7 cellular contexts compared by ENCODE assay signal in the genomic region with DNA sequence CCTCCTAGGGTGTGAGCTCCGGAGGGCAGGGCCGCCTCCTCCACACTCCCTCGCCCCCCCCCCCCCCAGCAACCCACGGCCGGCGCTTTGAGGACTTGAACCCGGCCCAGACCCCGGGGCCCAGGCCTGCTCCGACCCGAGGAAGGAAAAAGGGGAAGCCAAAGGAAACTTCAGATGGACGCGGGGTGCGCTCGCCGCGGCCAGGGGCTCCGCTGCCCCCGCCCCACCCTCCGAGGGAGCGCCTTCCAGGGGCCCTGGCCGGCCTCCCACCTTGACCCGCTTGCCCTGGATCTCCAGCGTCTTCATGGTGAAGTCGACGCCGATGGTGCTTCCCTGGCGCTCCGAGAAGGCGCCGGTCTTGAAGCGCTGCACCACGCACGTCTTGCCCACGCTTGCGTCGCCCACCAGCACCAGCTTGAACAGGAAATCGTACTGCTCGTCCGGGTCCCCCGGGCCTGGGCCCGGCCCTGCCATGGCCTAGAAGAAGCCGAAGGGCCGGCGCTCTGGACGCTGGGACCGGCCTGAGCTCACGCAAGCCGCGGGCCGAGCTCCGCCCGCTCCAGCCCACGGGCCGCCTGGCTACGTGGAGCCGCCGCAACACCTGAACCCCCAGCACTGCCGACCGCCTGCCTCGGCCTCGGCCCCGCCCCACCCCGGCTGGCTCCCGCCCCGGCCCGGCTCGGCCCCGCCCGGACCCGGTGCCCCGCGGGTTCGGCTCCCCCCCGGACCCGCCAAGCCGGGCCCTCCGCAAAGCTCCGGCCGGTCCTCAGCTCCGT. TPM values are rescaled to one million over a fixed set of nuclear protein-coding genes. Genes with fewer than 3 reads are reported as not detected.
DNase-seq lines count a peak whose midpoint lies in the region; ATAC-seq and TF ChIP-seq lines count a peak whose summit lies in the region.

No MANE protein-coding gene starts in this region.

- no peaks in the 10 kb centered on the region for H3K27me3 Mint-ChIP-seq in natural killer cell treated with Interleukin-12 subunit alpha and Interleukin-12 subunit beta and Interleukin-15 and Interleukin-18, amount 100 ng/mL, for 72 hours

- peak overlapping the region; percentile 59 for H3K4me3 ChIP-seq in epithelial cell of esophagus (ENCODE audit: low read length)

- peaks cover 53 to 58% of the 10 kb centered on the region in 2 donors for H3K4me1 Mint-ChIP-seq in natural killer cell treated with Interleukin-12 subunit alpha and Interleukin-12 subunit beta and Interleukin-15 and Interleukin-18, amount 100 ng/mL, for 72 hours (ENCODE audit: low read depth in 2 of 2)

- TF ChIP-seq CTCF in epithelial cell of esophagus (IDR thresholded peaks at IDR 0.05; ENCODE audit: insufficient read depth, low read depth, low read length, missing control alignments), result no peak

- TF ChIP-seq POLR2A in GM18951 (IDR thresholded peaks at IDR 0.05; ENCODE audit: extremely low read depth, insufficient read depth, insufficient read length), result peak; percentile 53

- H3K27ac Mint-ChIP-seq in natural killer cell treated with Interleukin-12 subunit alpha and Interleukin-12 subunit beta and Interleukin-15 and Interleukin-18, amount 100 ng/mL, for 72 hours, result peak overlapping the region; percentile 95

- peaks cover 7% of the 10 kb centered on the region for H3K36me3 Mint-ChIP-seq in natural killer cell treated with Interleukin-12 subunit alpha and Interleukin-12 subunit beta and Interleukin-15 and Interleukin-18, amount 100 ng/mL, for 72 hours

- peak; percentile 46 to 53 for DNase-seq in activated CD4-positive, alpha-beta T cell treated with anti-CD3 and anti-CD28 coated beads, Interleukin-2, amount 50 U/mL, for 4 hours
- no peak for DNase-seq in epithelial cell of esophagus (ENCODE audit: low read depth)
- DNase-seq in natural killer cell treated with Interleukin-12 subunit alpha and Interleukin-12 subunit beta and Interleukin-15 and Interleukin-18, amount 100 ng/mL, for 72 hours (ENCODE audit: low spot score), result no peak
- DNase-seq in NCI-H187 treated with DMSO at 0.1 percent for 48 hours (lab: John Stamatoyannopoulos, UW), result no peak

- H3K9me3 Mint-ChIP-seq in natural killer cell treated with Interleukin-12 subunit alpha and Interleukin-12 subunit beta and Interleukin-15 and Interleukin-18, amount 100 ng/mL, for 72 hours, result no peaks in the 10 kb centered on the region

- ATAC-seq in HG03460 (IDR thresholded peaks at IDR 0.05; ENCODE audit: unreplicated experiment) (peak; percentile 0), GM18858 (IDR thresholded peaks at IDR 0.05; ENCODE audit: unreplicated experiment) (no peak)
- ATAC-seq in natural killer cell treated with Interleukin-12 subunit alpha and Interleukin-12 subunit beta and Interleukin-15 and Interleukin-18, amount 100 ng/mL, for 72 hours, result peak in 1 of 2 donors; percentile 50

- in situ Hi-C loops in GM18951 (cut with MboI; ENCODE audit: low sequenced_read_pairs, unreplicated experiment), result no loop called here

- H3K4me3 Mint-ChIP-seq in natural killer cell treated with Interleukin-12 subunit alpha and Interleukin-12 subunit beta and Interleukin-15 and Interleukin-18, amount 100 ng/mL, for 72 hours, result peak overlapping the region; percentile 96

RNA-seq across cellular contexts. Expression of a gene that starts 0.4 kb away (rescaled TPM):
- total RNA-seq in natural killer cell treated with Interleukin-12 subunit alpha and Interleukin-12 subunit beta and Interleukin-15 and Interleukin-18, amount 100 ng/mL, for 72 hours, result 10 to 100 TPM; 50.7 to 53.9 TPM

RNA-seq across cellular contexts. Expression of a gene that starts 39.7 kb away (rescaled TPM):
- total RNA-seq in natural killer cell treated with Interleukin-12 subunit alpha and Interleukin-12 subunit beta and Interleukin-15 and Interleukin-18, amount 100 ng/mL, for 72 hours, result 10 to 100 TPM; 54.7 to 59.7 TPM

Comparison
In these comparisons a context has a peak if more than half of its experiments do, and no peak if none do; other contexts are left out.
1. DNase-seq: peak in activated CD4-positive, alpha-beta T cell treated with anti-CD3 and anti-CD28 coated beads, Interleukin-2, amount 50 U/mL, for 4 hours (2 of 2); none in epithelial cell of esophagus (single experiment), natural killer cell treated with Interleukin-12 subunit alpha and Interleukin-12 subunit beta and Interleukin-15 and Interleukin-18, amount 100 ng/mL, for 72 hours (single experiment) and NCI-H187 treated with DMSO at 0.1 percent for 48 hours (single experiment).